Comparison of ENCODE assay signal across 8 cellular contexts in genomic region chr15:59138243-59138642, GRCh38. TPM values are rescaled to one million over a fixed set of nuclear protein-coding genes. Genes with fewer than 3 reads are reported as not detected.
DNase-seq lines count a peak whose midpoint lies in the region; ATAC-seq and TF ChIP-seq lines count a peak whose summit lies in the region.

No MANE protein-coding gene starts in this region.

- peaks cover 90% of the 10 kb centered on the region for H3K36me3 ChIP-seq in RWPE2 (ENCODE audit: low read depth)
- H3K36me3 ChIP-seq in right atrium auricular region = peaks cover 38% of the 10 kb centered on the region
- H3K36me3 ChIP-seq in vagina = peaks cover 4 to 31% of the 10 kb centered on the region in 2 donors

- H3K27me3 ChIP-seq in RWPE2 (ENCODE audit: insufficient read depth, poor library complexity, severe bottlenecking) (no peaks in the 10 kb centered on the region), right atrium auricular region (no peaks in the 10 kb centered on the region), vagina (no peaks in the 10 kb centered on the region)

- TF ChIP-seq CTCF in GM10266 (IDR thresholded peaks at IDR 0.05; ENCODE audit: control insufficient read depth, insufficient read depth, low read depth, missing control alignments) (peak; percentile 69), RWPE2 (IDR thresholded peaks at IDR 0.05; ENCODE audit: poor library complexity, severe bottlenecking) (peak; percentile 80), right atrium auricular region (IDR thresholded peaks at IDR 0.05) (peak; percentile 12 to 57), vagina (IDR thresholded peaks at IDR 0.05) (peak in 1 of 3 experiments; percentile 37)

- H3K4me3 ChIP-seq in RWPE2 (ENCODE audit: severe bottlenecking) = no peak overlapping the region
- no peak overlapping the region for H3K4me3 ChIP-seq in right atrium auricular region
- no peak overlapping the region for H3K4me3 ChIP-seq in vagina

- peak; percentile 55 for DNase-seq in GM10266 (ENCODE audit: extremely low spot score)
- DNase-seq in RWPE2 (ENCODE audit: low spot score) = peak; percentile 68
- DNase-seq in activated naive CD4-positive, alpha-beta T cell treated with Interleukin-2 at 50 U/mL for 16 hours = peak; percentile 57
- no peak for DNase-seq in right atrium auricular region (ENCODE audit: low spot score)
- DNase-seq in stimulated activated CD4-positive, alpha-beta T cell treated with anti-CD3 and anti-CD28 coated beads, Interleukin-2, amount 100 ng/mL, for 4 hours (ENCODE audit: low read depth) = peak; percentile 23
- no peak for DNase-seq in vagina (ENCODE audit: extremely low spot score in 2 of 2)
- DNase-seq in caudate nucleus (lab: John Stamatoyannopoulos, UW) = no peak

- H3K4me1 ChIP-seq in RWPE2 (ENCODE audit: insufficient read depth, poor library complexity, severe bottlenecking) = peaks cover 14% of the 10 kb centered on the region
- H3K4me1 ChIP-seq in right atrium auricular region = no peaks in the 10 kb centered on the region
- no peaks in the 10 kb centered on the region for H3K4me1 ChIP-seq in vagina

- H3K9me3 ChIP-seq in RWPE2 (ENCODE audit: severe bottlenecking) (no peaks in the 10 kb centered on the region), right atrium auricular region (no peaks in the 10 kb centered on the region), vagina (no peaks in the 10 kb centered on the region)

- H3K27ac ChIP-seq in RWPE2 (ENCODE audit: poor library complexity, severe bottlenecking) = no peak overlapping the region
- no peak overlapping the region for H3K27ac ChIP-seq in right atrium auricular region
- no peak overlapping the region for H3K27ac ChIP-seq in vagina
- no peak overlapping the region for H3K27ac ChIP-seq in caudate nucleus (ENCODE audit: low read depth, low read length)

- no peak for TF ChIP-seq POLR2A in vagina (IDR thresholded peaks at IDR 0.05)

- intact Hi-C loops in vagina (cut with DNase I) = no loop called here

- ATAC-seq in HG02798 (IDR thresholded peaks at IDR 0.05; ENCODE audit: poor library complexity, unreplicated experiment) = peak; percentile 71
- ATAC-seq in RWPE2 (ENCODE audit: low read depth) = peak; percentile 47

RNA-seq across cellular contexts. Expression of gene CCNB2, which starts 33.3 kb away (rescaled TPM):
- total RNA-seq in right atrium auricular region = 1 to 10 TPM in 1 of 2 donors, not detected in 1; 2.1 TPM
- total RNA-seq in vagina = 5.9 TPM

Comparison
In these comparisons a context has a peak if more than half of its experiments do, and no peak if none do; other contexts are left out.
1. DNase-seq: peak in GM10266 (single experiment), RWPE2 (single experiment), activated naive CD4-positive, alpha-beta T cell treated with Interleukin-2 at 50 U/mL for 16 hours (single experiment) and stimulated activated CD4-positive, alpha-beta T cell treated with anti-CD3 and anti-CD28 coated beads, Interleukin-2, amount 100 ng/mL, for 4 hours (single experiment); none in right atrium auricular region (single experiment), vagina (0 of 2) and caudate nucleus (0 of 61).